1 cellular context compared by ENCODE assay signal in genomic region chr5:173823721-173824567, GRCh38.
TF ChIP-seq lines count a peak whose summit lies in the region.

No MANE protein-coding gene starts in this region.

TF ChIP-seq in HepG2, 621 proteins besides CTCF, POLR2A, EP300 and RAD21 (continued from another document and continues in another):
- no peak for TF ChIP-seq TFDP1 (CRISPR knock-in tag; IDR thresholded peaks at IDR 0.05; ENCODE audit: borderline replicate concordance)
- peak; percentile 66; the same call in 1 of the 2 replicates for TF ChIP-seq ZFP91 (CRISPR knock-in tag; IDR thresholded peaks at IDR 0.05; ENCODE audit: borderline replicate concordance)
- TF ChIP-seq CENPX (CRISPR knock-in tag; IDR thresholded peaks at IDR 0.05) = no peak
- no peak for TF ChIP-seq PLRG1 (conservative IDR thresholded peaks at IDR 0.05)
- TF ChIP-seq ZBTB43 (CRISPR knock-in tag; conservative IDR thresholded peaks at IDR 0.05) = peak; percentile 80; the same call in 1 of the 2 replicates
- no peak; the same call in 1 of the 2 replicates for TF ChIP-seq DNMT3B (CRISPR knock-in tag; conservative IDR thresholded peaks at IDR 0.05)
- peak; percentile 45; the same call in 1 of the 2 replicates for TF ChIP-seq ONECUT2 (CRISPR knock-in tag; IDR thresholded peaks at IDR 0.05)
- TF ChIP-seq BHLHE40 (IDR thresholded peaks at IDR 0.05; ENCODE audit: low read length) = no peak
- TF ChIP-seq ZNF75D (CRISPR knock-in tag; IDR thresholded peaks at IDR 0.05; ENCODE audit: borderline replicate concordance) = no peak
- TF ChIP-seq ZNF264 (CRISPR knock-in tag; IDR thresholded peaks at IDR 0.05) = peak; percentile 42; the same call in 1 of the 2 replicates
- TF ChIP-seq KLF15 (CRISPR knock-in tag; IDR thresholded peaks at IDR 0.05; ENCODE audit: borderline replicate concordance) = no peak
- peak; percentile 58; the same call in 1 of the 2 replicates for TF ChIP-seq ZSCAN21 (CRISPR knock-in tag; IDR thresholded peaks at IDR 0.05; ENCODE audit: borderline replicate concordance)
- no peak for TF ChIP-seq SRSF9 (IDR thresholded peaks at IDR 0.05; ENCODE audit: borderline replicate concordance, insufficient read depth, low read depth, low read length, poor library complexity, severe bottlenecking)
- TF ChIP-seq ZKSCAN1 (IDR thresholded peaks at IDR 0.05; ENCODE audit: low read length) = no peak
- TF ChIP-seq GPBP1L1 (CRISPR knock-in tag; IDR thresholded peaks at IDR 0.05) = no peak
- TF ChIP-seq MZF1 (CRISPR knock-in tag; IDR thresholded peaks at IDR 0.05; ENCODE audit: borderline replicate concordance) = no peak
- 0 out of 2 replicates have a peak, but pooled peaks have one; percentile 61 for TF ChIP-seq ZNF792 (CRISPR knock-in tag; IDR thresholded peaks at IDR 0.05)
- peak; percentile 65 for TF ChIP-seq ASH2L (IDR thresholded peaks at IDR 0.05; ENCODE audit: insufficient read length, low read depth, low read length)
- no peak for TF ChIP-seq ZNF674 (CRISPR knock-in tag; IDR thresholded peaks at IDR 0.05; ENCODE audit: low read depth)
- TF ChIP-seq SETDB1 (CRISPR knock-in tag; IDR thresholded peaks at IDR 0.05; ENCODE audit: borderline replicate concordance) = no peak
- no peak for TF ChIP-seq KLF6 (CRISPR knock-in tag; IDR thresholded peaks at IDR 0.05)
- no peak for TF ChIP-seq BCLAF1 (IDR thresholded peaks at IDR 0.05)
- TF ChIP-seq NRL (CRISPR knock-in tag; IDR thresholded peaks at IDR 0.05; ENCODE audit: borderline replicate concordance) = no peak
- peak; percentile 48; the same call in 1 of the 2 replicates for TF ChIP-seq KDM2A (CRISPR knock-in tag; IDR thresholded peaks at IDR 0.05; ENCODE audit: borderline replicate concordance, low read depth)
- TF ChIP-seq CREB3 (CRISPR knock-in tag; IDR thresholded peaks at IDR 0.05) = no peak; the same call in 1 of the 2 replicates
- TF ChIP-seq ZSCAN5A (CRISPR knock-in tag; IDR thresholded peaks at IDR 0.05; ENCODE audit: borderline replicate concordance) = no peak; the same call in 1 of the 2 replicates
- TF ChIP-seq ATF7-NPFF (CRISPR knock-in tag; IDR thresholded peaks at IDR 0.05; ENCODE audit: low read depth) = 0 out of 2 replicates have a peak, but pooled peaks have one; percentile 57
- no peak for TF ChIP-seq GLI4 (CRISPR knock-in tag; IDR thresholded peaks at IDR 0.05; ENCODE audit: borderline replicate concordance)
- TF ChIP-seq THAP11 (CRISPR knock-in tag; IDR thresholded peaks at IDR 0.05) = peak; percentile 68
- peak; percentile 87 for TF ChIP-seq TFE3 (CRISPR knock-in tag; IDR thresholded peaks at IDR 0.05)
- TF ChIP-seq SMC3 (IDR thresholded peaks at IDR 0.05; ENCODE audit: low read length) = peak; percentile 24; the same call in 1 of the 2 replicates
- no peak for TF ChIP-seq ZNF891 (CRISPR knock-in tag; IDR thresholded peaks at IDR 0.05)
- TF ChIP-seq ADNP (CRISPR knock-in tag; IDR thresholded peaks at IDR 0.05) = no peak
- peak; percentile 80; the same call in 1 of the 2 replicates for TF ChIP-seq ATF2 (CRISPR knock-in tag; IDR thresholded peaks at IDR 0.05)
- peak; percentile 54 to 55; a peak in 3 of 4 replicates for TF ChIP-seq NR2F1 (CRISPR knock-in tag; IDR thresholded peaks at IDR 0.05)
- TF ChIP-seq ZBTB10 (CRISPR knock-in tag; IDR thresholded peaks at IDR 0.05; ENCODE audit: borderline replicate concordance) = no peak
- no peak for TF ChIP-seq NFKB2 (CRISPR knock-in tag; IDR thresholded peaks at IDR 0.05; ENCODE audit: borderline replicate concordance)
